In the genomic region with DNA sequence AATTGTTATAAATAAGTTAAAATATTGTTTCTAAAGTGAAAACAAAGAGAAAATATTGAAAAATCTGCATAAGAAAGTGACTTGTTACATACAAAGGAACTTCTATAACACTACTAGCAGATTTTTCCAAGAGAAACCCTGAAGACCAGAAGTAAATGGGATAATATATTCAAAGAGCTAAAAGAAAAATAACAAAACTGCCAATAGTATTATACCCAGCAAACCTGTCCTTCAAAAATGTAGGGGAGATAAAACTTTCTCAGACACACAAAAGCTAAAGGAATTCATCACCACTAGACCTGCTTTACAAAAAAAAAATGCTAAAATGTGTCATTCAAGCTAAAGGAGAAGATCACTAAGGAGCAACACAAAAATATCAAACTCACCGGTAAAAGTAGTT, we compare ENCODE assay signal across 11 cellular contexts. TPM values are rescaled to one million over a fixed set of nuclear protein-coding genes. Genes with fewer than 3 reads are reported as not detected.
"Had no signal": no experiment of that assay in that cellular context is flagged by ENCODE, and none has a peak within 500 bp of the region (broad histone marks: within the 10 kb centered on the region; RNA-seq: fewer than 3 reads in every experiment).

No MANE protein-coding gene starts in this region.

- H3K27ac ChIP-seq: GM23248 had no signal

- H3K4me1 ChIP-seq: HAP-1 had no signal

- H3K4me3 ChIP-seq: GM23248, GM23338, HAP-1 had no signal

- H2AFZ ChIP-seq: GM23248, GM23338 had no signal

- H3K9me3 ChIP-seq: HAP-1 had no signal

- DNase-seq: GM23248, GOT3, H7, H9, HCEC 1CT, HFFc6 had no signal

- FAIRE-seq: H1, H54 had no signal

- H3K4me2 ChIP-seq: GM23338 had no signal

- H3K36me3 ChIP-seq: HAP-1 had no signal

- ATAC-seq: GM23338, HCT116 had no signal

- H3K9ac ChIP-seq: GM23248 had no signal

RNA-seq across cellular contexts. Expression of a gene that starts 17.0 kb away (rescaled TPM):
- total RNA-seq: HFFc6 had no signal
